18 cellular contexts compared by ENCODE assay signal in the genomic region with DNA sequence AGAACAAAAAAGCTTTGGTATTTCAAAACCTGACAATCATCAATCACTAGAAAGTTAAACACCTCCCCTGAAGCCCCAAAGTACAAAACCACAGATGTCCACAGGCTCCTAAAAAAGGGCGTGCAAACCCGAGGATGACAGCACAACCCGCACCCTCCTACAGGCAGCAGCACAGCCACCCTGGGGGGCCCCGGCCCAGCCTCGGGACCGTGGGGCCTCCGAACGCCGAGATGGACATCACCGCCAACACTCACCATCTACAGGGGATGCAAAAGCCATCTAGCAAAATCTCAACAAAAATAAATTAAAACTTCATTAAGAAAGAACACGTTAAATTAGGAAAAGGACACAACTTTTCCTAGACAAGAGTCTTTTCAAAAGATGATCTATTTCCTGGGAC.
"Had no signal": no experiment of that assay in that cellular context is flagged by ENCODE, and none has a peak within 500 bp of the region (broad histone marks: within the 10 kb centered on the region; RNA-seq: fewer than 3 reads in every experiment).

No MANE protein-coding gene starts in this region.

- H3K27ac Mint-ChIP-seq: activated naive CD8-positive, alpha-beta T cell treated with anti-CD3 and anti-CD28 coated beads for 36 hours; T-helper 2 cell treated with Interferon-gamma antibody and Interleukin-4, amounts not matched to agents 5 μg/mL and 100 μg/mL, for 36 hours had no signal

- ATAC-seq: activated CD4-positive, CD25-positive, alpha-beta regulatory T cell treated with anti-CD3 and anti-CD28 coated beads, Interleukin-2, amount 50 U/mL, for 24 hours; naive thymus-derived CD4-positive, alpha-beta T cell had no signal

- H3K36me3 ChIP-seq: colonic mucosa, uterus had no signal

- H3K9me3 Mint-ChIP-seq: activated naive CD8-positive, alpha-beta T cell treated with anti-CD3 and anti-CD28 coated beads for 36 hours; immature natural killer cell; naive thymus-derived CD4-positive, alpha-beta T cell; T-helper 2 cell treated with Interferon-gamma antibody and Interleukin-4, amounts not matched to agents 5 μg/mL and 100 μg/mL, for 36 hours had no signal

- H3K27ac ChIP-seq: colonic mucosa, epithelial cell of prostate had no signal

- H3K4me3 ChIP-seq: colonic mucosa, lung, uterus had no signal

- H3K27me3 ChIP-seq: colonic mucosa, neutrophil, uterus had no signal

- DNase-seq: activated CD4-positive, alpha-beta T cell treated with anti-CD3 and anti-CD28 coated beads, Interleukin-2, amount 50 U/mL, for 4 hours; activated gamma-delta T cell treated with Interleukin-2 at 50 U/mL for 16 hours; activated naive CD8-positive, alpha-beta T cell treated with anti-CD3 and anti-CD28 coated beads for 36 hours; activated T-cell treated with anti-CD3 and anti-CD28 coated beads, Interleukin-2, amount 50 U/mL, for 48 hours; colonic mucosa; effector memory CD4-positive, alpha-beta T cell; immature natural killer cell; left cardiac atrium; naive thymus-derived CD4-positive, alpha-beta T cell; stimulated activated CD4-positive, alpha-beta T cell treated with anti-CD3 and anti-CD28 coated beads, Interleukin-2, amount 100 ng/mL, for 24 hours; stimulated activated naive CD4-positive, alpha-beta T cell; SW 1271 had no signal

- H3K9me3 ChIP-seq: colonic mucosa, neutrophil, uterus had no signal

- H3K4me3 Mint-ChIP-seq: activated naive CD8-positive, alpha-beta T cell treated with anti-CD3 and anti-CD28 coated beads for 36 hours; immature natural killer cell; T-helper 2 cell treated with Interferon-gamma antibody and Interleukin-4, amounts not matched to agents 5 μg/mL and 100 μg/mL, for 36 hours had no signal
